ENCODE assay signal across 8 cellular contexts in the genomic region with DNA sequence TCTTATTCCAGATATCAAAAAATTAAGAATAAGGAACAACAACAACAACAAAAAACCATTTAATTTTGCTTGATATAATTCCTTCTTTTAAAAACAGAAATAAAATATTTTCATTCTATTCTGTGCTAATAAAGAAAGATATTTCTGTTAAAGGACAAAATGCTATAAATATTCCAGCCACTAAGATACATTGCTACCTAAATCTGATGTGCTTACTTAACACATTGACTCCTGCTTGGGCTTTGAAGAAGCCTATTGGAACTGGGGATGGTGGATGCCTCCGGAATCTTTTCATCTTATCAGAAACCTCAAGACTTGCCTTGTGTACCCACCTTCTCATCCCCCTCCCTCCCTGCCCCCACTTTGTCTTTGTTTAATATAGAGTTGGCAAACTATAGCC.
"Had no signal": no experiment of that assay in that cellular context is flagged by ENCODE, and none has a peak within 500 bp of the region (broad histone marks: within the 10 kb centered on the region; RNA-seq: fewer than 3 reads in every experiment).

No MANE protein-coding gene starts in this region.

- ATAC-seq: HCT116 had no signal

- H3K36me3 ChIP-seq: HAP-1 had no signal

- H3K4me2 ChIP-seq: KMS-11 had no signal

- H3K9ac ChIP-seq: KMS-11 had no signal

- DNase-seq: GOT3, H7, IMR-90, KBM-7 had no signal

- H3K4me3 ChIP-seq: HAP-1 had no signal

- FAIRE-seq: HTR-8/SVneo had no signal

- H3K27ac ChIP-seq: KMS-11 had no signal

- H3K4me1 ChIP-seq: HAP-1 had no signal
